In the genomic region with DNA sequence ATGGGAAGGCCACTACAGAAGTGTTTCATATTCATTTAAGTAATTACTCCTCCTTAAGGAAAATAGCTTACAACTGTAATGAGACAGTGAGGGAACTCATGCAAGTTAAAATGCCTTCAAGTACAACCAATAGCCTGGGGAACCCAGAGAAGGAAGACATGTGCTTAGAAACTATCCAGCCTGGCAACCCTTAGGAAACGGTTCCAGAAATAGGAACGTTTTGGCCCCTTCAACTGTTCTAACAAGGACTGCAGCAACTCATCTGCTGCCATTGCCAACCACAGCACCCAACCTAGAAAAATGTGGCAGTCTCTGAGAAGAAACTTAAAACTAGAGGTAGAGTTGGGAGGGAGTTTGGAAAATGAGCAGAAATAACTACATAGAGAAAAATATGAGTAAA, we compare ENCODE assay signal across 20 cellular contexts.
DNase-seq lines count a peak whose midpoint lies in the region; ATAC-seq and TF ChIP-seq lines count a peak whose summit lies in the region.
"Had no signal": no experiment of that assay in that cellular context is flagged by ENCODE, and none has a peak within 500 bp of the region (broad histone marks: within the 10 kb centered on the region; RNA-seq: fewer than 3 reads in every experiment).

No MANE protein-coding gene starts in this region.

- no peaks in the 10 kb centered on the region for H3K9me3 ChIP-seq in hepatocyte (ENCODE audit: low read depth)
- H3K9me3 ChIP-seq: BE2C had no signal

- TF ChIP-seq POLR2A in lower leg skin (IDR thresholded peaks at IDR 0.05): no peak

- H3K4me3 ChIP-seq in lower leg skin (ENCODE audit: low read depth, poor library complexity, severe bottlenecking): no peak overlapping the region
- H3K4me3 ChIP-seq in hepatocyte: no peak overlapping the region

- H3K9me2 ChIP-seq in hepatocyte (replicated peaks; ENCODE audit: insufficient read depth): no peaks in the 10 kb centered on the region

- H3K36me3 ChIP-seq in hepatocyte (replicated peaks; ENCODE audit: insufficient read depth, low read depth): no peaks in the 10 kb centered on the region
- H3K36me3 ChIP-seq: BE2C had no signal

- H3K27ac ChIP-seq in hepatocyte: no peak overlapping the region

- H3K27me3 ChIP-seq in hepatocyte: no peaks in the 10 kb centered on the region
- H3K27me3 ChIP-seq: BE2C had no signal

- H4K20me1 ChIP-seq in hepatocyte (ENCODE audit: insufficient read depth, poor library complexity, severe bottlenecking): no peaks in the 10 kb centered on the region

- no peak for DNase-seq in left ventricle myocardium superior
- no peak for DNase-seq in left cardiac atrium
- peak; percentile 57 for DNase-seq in medulla oblongata (ENCODE audit: extremely low spot score)
- peak; percentile 8 for DNase-seq in pons (ENCODE audit: low spot score)
- no peak for DNase-seq in lower leg skin (ENCODE audit: low spot score in 2 of 2)
- no peak for DNase-seq in HEK293T (ENCODE audit: extremely low spot score)
- no peak for DNase-seq in hepatocyte (ENCODE audit: low spot score)
- DNase-seq: BE2C, DMS53, GF-D8, HFFc6, KG1, NCI-H1092, NCI-H2029 treated with DMSO at 0.1 percent for 48 hours, NCI-H2171, NCI-H524 treated with DMSO at 0.1 percent for 48 hours, NCI-H82 had no signal

- peak; percentile 54 for ATAC-seq in left ventricle myocardium superior
- no peak for ATAC-seq in left cardiac atrium
- ATAC-seq in GM18519 (IDR thresholded peaks at IDR 0.05; ENCODE audit: low FRiP score, unreplicated experiment): no peak
- ATAC-seq: Panc1, SK-N-SH treated with all-trans-retinoic acid at 6 μM for 48 hours had no signal

- H3K79me2 ChIP-seq in hepatocyte: no peaks in the 10 kb centered on the region

- WGBS in lower leg skin, 2 donors: 21 to 30% methylated on average over 2 of the region's 2 CpGs
- 67% methylated on average over 2 of the region's 2 CpGs for WGBS in hepatocyte (ENCODE audit: low lambda C conversion rate, missing lambda C conversion rate)

- H3K4me1 ChIP-seq in hepatocyte (ENCODE audit: insufficient read depth): no peaks in the 10 kb centered on the region
- H3K4me1 ChIP-seq: BE2C had no signal

- no peak for TF ChIP-seq CTCF in lower leg skin (IDR thresholded peaks at IDR 0.05)
- TF ChIP-seq CTCF in hepatocyte (IDR thresholded peaks at IDR 0.05; ENCODE audit: poor library complexity): no peak

- no peak overlapping the region for H3K4me2 ChIP-seq in hepatocyte

- intact Hi-C loops in left ventricle myocardium superior (cut with micrococcal nuclease) (no loop called here), left cardiac atrium (cut with DNase I) (no loop called here), lower leg skin (cut with DNase I; ENCODE audit: low total_unique reads) (no loop called here)

- no peak overlapping the region for H2AFZ ChIP-seq in hepatocyte

- POLR2A ChIA-PET in HEK293T (lab: Yijun Ruan, JAX): no interaction called here

- CTCF ChIA-PET in HEK293T (lab: Yijun Ruan, JAX): no interaction called here

TF ChIP-seq in HEK293T, 16 proteins besides CTCF, POLR2A, EP300 and RAD21:
- no peak for TF ChIP-seq ZNF384 (IDR thresholded peaks at IDR 0.05)
- TF ChIP-seq CTBP1 (IDR thresholded peaks at IDR 0.05; ENCODE audit: borderline replicate concordance): no peak

Comparison
In these comparisons a context has a peak if more than half of its experiments do, and no peak if none do; other contexts are left out.
1. DNase-seq: peak in medulla oblongata (single experiment) and pons (single experiment); none in left ventricle myocardium superior (single experiment), left cardiac atrium (single experiment), lower leg skin (0 of 2), HEK293T (single experiment) and hepatocyte (single experiment).